Comparison of ENCODE assay signal across 16 cellular contexts in the genomic region with DNA sequence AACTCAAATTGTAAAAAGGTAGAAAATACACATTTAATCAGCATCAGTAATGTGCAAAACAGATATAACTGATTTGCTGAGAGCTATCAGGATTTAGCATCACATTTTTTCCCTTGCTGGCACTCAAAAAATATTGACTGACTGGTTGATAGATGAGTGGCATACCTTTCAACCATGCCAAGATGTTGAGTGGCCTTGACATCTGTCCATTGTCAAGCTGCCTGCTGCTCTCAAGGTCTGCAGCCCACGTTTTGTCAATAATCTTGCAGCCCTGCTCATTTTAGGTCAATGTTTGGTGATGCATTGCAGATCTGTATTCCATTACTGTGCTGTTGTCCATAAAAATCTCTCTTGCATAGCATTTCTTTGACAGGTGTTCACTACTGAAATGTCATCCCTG.
DNase-seq lines count a peak whose midpoint lies in the region; ATAC-seq lines count a peak whose summit lies in the region.
"Had no signal": no experiment of that assay in that cellular context is flagged by ENCODE, and none has a peak within 500 bp of the region (broad histone marks: within the 10 kb centered on the region; RNA-seq: fewer than 3 reads in every experiment).

No MANE protein-coding gene starts in this region.

- CTCF ChIA-PET in activated CD8-positive, alpha-beta memory T cell treated with anti-CD3 and anti-CD28 coated beads, Interleukin-2, amount 10 ng/mL, durations not matched to agents 7 days and 5 days (lab: Charles Lee) = interaction anchor here (4.2 kb wide), 1 partner anchor 12 kb away, joined by 22 read pairs; no protein-coding TSS in a partner anchor

- ATAC-seq in activated CD8-positive, alpha-beta memory T cell treated with anti-CD3 and anti-CD28 coated beads, Interleukin-2, amount 10 ng/mL, durations not matched to agents 7 days and 5 days = no peak
- no peak for ATAC-seq in GM21717 (IDR thresholded peaks at IDR 0.05; ENCODE audit: unreplicated experiment)
- ATAC-seq: SK-N-SH treated with all-trans-retinoic acid at 6 μM for 48 hours had no signal

- no peaks in the 10 kb centered on the region for H3K4me1 Mint-ChIP-seq in activated CD8-positive, alpha-beta memory T cell treated with anti-CD3 and anti-CD28 coated beads, Interleukin-2, amount 10 ng/mL, durations not matched to agents 7 days and 5 days
- H3K4me1 Mint-ChIP-seq: CD4-positive, alpha-beta memory T cell had no signal

- H3K9me3 Mint-ChIP-seq in activated CD8-positive, alpha-beta memory T cell treated with anti-CD3 and anti-CD28 coated beads, Interleukin-2, amount 10 ng/mL, durations not matched to agents 7 days and 5 days (ENCODE audit: low read depth) = no peaks in the 10 kb centered on the region

- no peak overlapping the region for H3K4me3 Mint-ChIP-seq in activated CD8-positive, alpha-beta memory T cell treated with anti-CD3 and anti-CD28 coated beads, Interleukin-2, amount 10 ng/mL, durations not matched to agents 7 days and 5 days
- H3K4me3 Mint-ChIP-seq: CD4-positive, alpha-beta memory T cell had no signal

- H3K27ac Mint-ChIP-seq in activated CD8-positive, alpha-beta memory T cell treated with anti-CD3 and anti-CD28 coated beads, Interleukin-2, amount 10 ng/mL, durations not matched to agents 7 days and 5 days = no peak overlapping the region
- H3K27ac Mint-ChIP-seq: CD4-positive, alpha-beta memory T cell had no signal

- peaks cover 5% of the 10 kb centered on the region for H3K27me3 Mint-ChIP-seq in activated CD8-positive, alpha-beta memory T cell treated with anti-CD3 and anti-CD28 coated beads, Interleukin-2, amount 10 ng/mL, durations not matched to agents 7 days and 5 days

- DNase-seq in DMS53 (lab: John Stamatoyannopoulos, UW) (peak; percentile 30), DMS53 treated with DMSO at 0.1 percent for 48 hours (lab: John Stamatoyannopoulos, UW; ENCODE audit: unreplicated experiment) (no peak), NCI-H2029 (lab: John Stamatoyannopoulos, UW) (peak; percentile 74), NCI-H446 (lab: John Stamatoyannopoulos, UW) (peak; percentile 36 to 74), SHP77 (lab: John Stamatoyannopoulos, UW) (peak; percentile 66 to 75), GOT3 (lab: John Stamatoyannopoulos, UW) (no peak)
- no peak for DNase-seq in activated CD8-positive, alpha-beta memory T cell treated with anti-CD3 and anti-CD28 coated beads, Interleukin-2, amount 10 ng/mL, durations not matched to agents 7 days and 5 days
- DNase-seq: CD4-positive, alpha-beta memory T cell; DMS153; KG1; NCI-H1694; NCI-H526 treated with DMSO at 0.1 percent for 48 hours; PC-9; RPMI8226 had no signal

- H3K36me3 Mint-ChIP-seq in activated CD8-positive, alpha-beta memory T cell treated with anti-CD3 and anti-CD28 coated beads, Interleukin-2, amount 10 ng/mL, durations not matched to agents 7 days and 5 days = no peaks in the 10 kb centered on the region
- H3K36me3 Mint-ChIP-seq: CD4-positive, alpha-beta memory T cell had no signal

Comparison
In these comparisons a context has a peak if more than half of its experiments do, and no peak if none do; other contexts are left out.
1. DNase-seq: peak in DMS53 (single experiment), NCI-H2029 (single experiment), NCI-H446 (2 of 2) and SHP77 (2 of 2); none in DMS53 treated with DMSO at 0.1 percent for 48 hours (single experiment), GOT3 (single experiment) and activated CD8-positive, alpha-beta memory T cell treated with anti-CD3 and anti-CD28 coated beads, Interleukin-2, amount 10 ng/mL, durations not matched to agents 7 days and 5 days (single experiment).